ENCODE assay signal across 23 cellular contexts in the genomic region with DNA sequence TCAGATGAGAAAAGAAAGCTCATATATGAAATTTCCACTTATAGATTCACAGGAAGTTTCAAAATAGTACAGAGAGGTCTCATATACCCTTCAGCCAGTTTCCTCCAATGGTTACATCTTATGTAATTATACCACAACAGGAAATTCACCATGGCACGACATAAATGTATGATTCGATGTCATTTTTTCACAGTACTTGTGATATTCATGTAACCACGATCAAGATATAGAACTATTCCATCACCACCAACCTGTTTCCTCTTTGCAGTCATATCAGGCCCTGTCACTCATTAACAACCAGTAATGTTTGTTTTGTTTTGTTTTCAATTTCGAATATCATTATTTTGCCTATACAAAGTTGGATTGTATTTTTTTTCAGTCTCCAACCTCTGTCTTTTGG.
A peak's percentile ranks its signal among the peaks of the same experiment; 100 is the strongest.
DNase-seq lines count a peak whose midpoint lies in the region; ATAC-seq lines count a peak whose summit lies in the region.
"Had no signal": no experiment of that assay in that cellular context is flagged by ENCODE, and none has a peak within 500 bp of the region (broad histone marks: within the 10 kb centered on the region; RNA-seq: fewer than 3 reads in every experiment).

No MANE protein-coding gene starts in this region.

- no peak overlapping the region for H4K8ac ChIP-seq in mesenchymal stem cell (ENCODE audit: low read length)

- POLR2A ChIA-PET in CD8-positive, alpha-beta memory T cell (lab: Charles Lee), result no interaction called here

- no peak overlapping the region for H3K27ac ChIP-seq in mesenchymal stem cell (ENCODE audit: low read length, poor library complexity, severe bottlenecking)
- H3K27ac ChIP-seq in CD8-positive, alpha-beta memory T cell (ENCODE audit: low read depth, low read length), result no peak overlapping the region
- H3K27ac ChIP-seq: adrenal gland, heart right ventricle had no signal

- DNase-seq in AML-193 (lab: John Stamatoyannopoulos, UW) (peak; percentile 82 to 87), NOMO-1 treated with DMSO at 0.1 percent for 48 hours (lab: John Stamatoyannopoulos, UW; ENCODE audit: unreplicated experiment) (peak; percentile 71), ecto neural progenitor cell (ENCODE audit: low spot score) (no peak), mesenchymal stem cell (no peak), NCI-H2171 (lab: John Stamatoyannopoulos, UW) (no peak)
- no peak for DNase-seq in CD8-positive, alpha-beta memory T cell
- DNase-seq: activated CD4-positive, alpha-beta T cell treated with anti-CD3 and anti-CD28 coated beads for 4 hours; activated effector memory CD4-positive, alpha-beta T cell treated with anti-CD3 and anti-CD28 coated beads, Interleukin-2, amount 50 U/mL, for 16 hours; adrenal gland; CD4-positive, CD25-positive, alpha-beta regulatory T cell; DMS153; heart right ventricle; Karpas-422; left ventricle myocardium superior; mucosa of descending colon; NCI-H1436; NCI-H2171 treated with DMSO at 0.1 percent for 48 hours; NCI-H69; stimulated activated CD4-positive, alpha-beta T cell treated with anti-CD3 and anti-CD28 coated beads, Interleukin-4, amount 100 ng/mL, for 24 hours had no signal

- H3K4ac ChIP-seq in mesenchymal stem cell (ENCODE audit: low read depth in 1 of 2, low read length in 2 of 2), result no peak overlapping the region

- CTCF ChIA-PET in CD8-positive, alpha-beta memory T cell (lab: Charles Lee), result no interaction called here

- no peak overlapping the region for H2BK5ac ChIP-seq in mesenchymal stem cell (ENCODE audit: low read depth, low read length, poor library complexity, severe bottlenecking)

- H3K27ac Mint-ChIP-seq in CD8-positive, alpha-beta memory T cell, result no peak overlapping the region
- H3K27ac Mint-ChIP-seq: CD4-positive, CD25-positive, alpha-beta regulatory T cell had no signal

- H3K4me3 ChIP-seq in mesenchymal stem cell (ENCODE audit: insufficient read depth in 1 of 2, low read depth in 1 of 2, low read length in 2 of 2), result no peak overlapping the region
- H3K4me3 ChIP-seq in CD8-positive, alpha-beta memory T cell (ENCODE audit: low read length), result no peak overlapping the region
- H3K4me3 ChIP-seq: adrenal gland, heart right ventricle, mucosa of descending colon had no signal

- no peak overlapping the region for H2AFZ ChIP-seq in mesenchymal stem cell (ENCODE audit: low read depth, low read length)

- no peaks in the 10 kb centered on the region for H3K4me1 Mint-ChIP-seq in CD8-positive, alpha-beta memory T cell
- H3K4me1 Mint-ChIP-seq: CD4-positive, CD25-positive, alpha-beta regulatory T cell had no signal

- H3K27me3 ChIP-seq in mesenchymal stem cell (ENCODE audit: control insufficient read depth in 1 of 2, insufficient read depth in 1 of 2, low read length in 2 of 2), result no peaks in the 10 kb centered on the region
- H3K27me3 ChIP-seq in CD8-positive, alpha-beta memory T cell (ENCODE audit: insufficient read depth, low read length, poor library complexity, severe bottlenecking), result no peaks in the 10 kb centered on the region
- H3K27me3 ChIP-seq: adrenal gland, heart right ventricle had no signal

- no peak overlapping the region for H2BK15ac ChIP-seq in mesenchymal stem cell (ENCODE audit: low read depth, poor library complexity, severe bottlenecking)

- H3K4me2 ChIP-seq in mesenchymal stem cell (ENCODE audit: low read length, poor library complexity, severe bottlenecking), result no peak overlapping the region

- H3K14ac ChIP-seq in mesenchymal stem cell (ENCODE audit: low read length in 2 of 2), result no peak overlapping the region

- H2BK12ac ChIP-seq in mesenchymal stem cell (ENCODE audit: low read length in 2 of 2), result no peak overlapping the region

- H3K4me1 ChIP-seq in mesenchymal stem cell (ENCODE audit: control insufficient read depth, insufficient read depth, low read depth, low read length), result no peaks in the 10 kb centered on the region
- H3K4me1 ChIP-seq in CD8-positive, alpha-beta memory T cell (ENCODE audit: insufficient read depth, low read length), result no peaks in the 10 kb centered on the region
- H3K4me1 ChIP-seq: adrenal gland, heart right ventricle had no signal

- no peak overlapping the region for H3K9ac ChIP-seq in mesenchymal stem cell (ENCODE audit: low read length)

- ATAC-seq in GM18519 (IDR thresholded peaks at IDR 0.05; ENCODE audit: low FRiP score, unreplicated experiment) (peak; percentile 59), HG03175 (IDR thresholded peaks at IDR 0.05; ENCODE audit: unreplicated experiment) (peak; percentile 80)
- ATAC-seq: HCT116, heart right ventricle, left ventricle myocardium superior, mucosa of descending colon, Panc1 had no signal

- H3K23ac ChIP-seq in mesenchymal stem cell (ENCODE audit: low read length in 2 of 2), result no peak overlapping the region

- no peak overlapping the region for H2BK120ac ChIP-seq in mesenchymal stem cell (ENCODE audit: low read depth, low read length)

- H2AK5ac ChIP-seq in mesenchymal stem cell (ENCODE audit: low read length, severe bottlenecking), result no peak overlapping the region

- H4K91ac ChIP-seq in mesenchymal stem cell (ENCODE audit: low read length), result no peak overlapping the region

- H3K4me3 Mint-ChIP-seq in CD8-positive, alpha-beta memory T cell, result no peak overlapping the region
- H3K4me3 Mint-ChIP-seq: CD4-positive, CD25-positive, alpha-beta regulatory T cell had no signal

- 80% methylated on average over 3 of the region's 4 CpGs for WGBS in mesenchymal stem cell

- H3K79me1 ChIP-seq in mesenchymal stem cell (replicated peaks; ENCODE audit: low read length, poor library complexity, severe bottlenecking), result no peaks in the 10 kb centered on the region

- H3K36me3 Mint-ChIP-seq in CD8-positive, alpha-beta memory T cell, result no peaks in the 10 kb centered on the region
- H3K36me3 Mint-ChIP-seq: CD4-positive, CD25-positive, alpha-beta regulatory T cell had no signal

- no peaks in the 10 kb centered on the region for H3K27me3 Mint-ChIP-seq in CD8-positive, alpha-beta memory T cell
- H3K27me3 Mint-ChIP-seq: CD4-positive, CD25-positive, alpha-beta regulatory T cell had no signal

- H3K9me3 Mint-ChIP-seq in CD8-positive, alpha-beta memory T cell, result peaks cover 0 to 10% (median 4%) of the 10 kb centered on the region in 5 donors

- H3K18ac ChIP-seq in mesenchymal stem cell (ENCODE audit: low read depth in 1 of 2, low read length in 2 of 2), result no peak overlapping the region

- H3K9me3 ChIP-seq in mesenchymal stem cell (ENCODE audit: control insufficient read depth, low read length), result no peaks in the 10 kb centered on the region
- no peaks in the 10 kb centered on the region for H3K9me3 ChIP-seq in CD8-positive, alpha-beta memory T cell (ENCODE audit: low read length)
- H3K9me3 ChIP-seq: adrenal gland, mucosa of descending colon had no signal

- H3K36me3 ChIP-seq in mesenchymal stem cell (ENCODE audit: control insufficient read depth in 1 of 2, insufficient read depth in 2 of 2, low read depth in 1 of 2, low read length in 2 of 2), result no peaks in the 10 kb centered on the region
- H3K36me3 ChIP-seq in CD8-positive, alpha-beta memory T cell (ENCODE audit: insufficient read depth, low read length), result no peaks in the 10 kb centered on the region
- H3K36me3 ChIP-seq: adrenal gland, heart right ventricle had no signal

Comparison
In these comparisons a context has a peak if more than half of its experiments do, and no peak if none do; other contexts are left out.
1. DNase-seq: peak in AML-193 (2 of 2) and NOMO-1 treated with DMSO at 0.1 percent for 48 hours (single experiment); none in ecto neural progenitor cell (single experiment), mesenchymal stem cell (single experiment), CD8-positive, alpha-beta memory T cell (0 of 5) and NCI-H2171 (single experiment).